23 cellular contexts compared by ENCODE assay signal in genomic region chr7:43666938-43667337, GRCh38.
DNase-seq lines count a peak whose midpoint lies in the region; ATAC-seq, FAIRE-seq and TF ChIP-seq lines count a peak whose summit lies in the region.
"Had no signal": no experiment of that assay in that cellular context is flagged by ENCODE, and none has a peak within 500 bp of the region (broad histone marks: within the 10 kb centered on the region; RNA-seq: fewer than 3 reads in every experiment).

No MANE protein-coding gene starts in this region.

- ATAC-seq in HG02981 (IDR thresholded peaks at IDR 0.05; ENCODE audit: unreplicated experiment) = no peak
- ATAC-seq: activated T-cell treated with anti-CD3 and anti-CD28 coated beads, Interleukin-2, amount 50 U/mL, for 4 hours; natural killer cell treated with Interleukin-12 subunit alpha and Interleukin-12 subunit beta and Interleukin-15 and Interleukin-18, amount 100 ng/mL, for 72 hours; stimulated activated effector memory CD8-positive, alpha-beta T cell treated with anti-CD3 and anti-CD28 coated beads, Interleukin-12 subunit alpha, Interleukin-12 subunit beta, amount 100 ng/mL, for 72 hours had no signal

- DNase-seq in D721Med (ENCODE audit: insufficient read length, low spot score) (no peak), RPMI7951 (ENCODE audit: low read depth) (peak; percentile 41), fibroblast of gingiva (ENCODE audit: low read depth) (peak; percentile 49), mesenchymal stem cell (peak; percentile 32), mesothelial cell of epicardium (ENCODE audit: low spot score in 2 of 2, unreplicated experiment in 2 of 2) (no peak), nucleus accumbens (lab: John Stamatoyannopoulos, UW) (no peak)
- DNase-seq: activated CD4-positive, alpha-beta T cell treated with anti-CD3 and anti-CD28 coated beads for 48 hours; activated T-cell treated with anti-CD3 and anti-CD28 coated beads, Interleukin-2, amount 50 U/mL, for 4 hours; amniotic stem cell; DMS 273 treated with DMSO at 0.1 percent for 48 hours; left ventricle myocardium inferior; midbrain; NCI-H187; NCI-H2171 treated with DMSO at 0.1 percent for 48 hours; NCI-H524; spleen; stimulated activated CD4-positive, alpha-beta T cell treated with anti-CD3 and anti-CD28 coated beads, Interleukin-2, amount 100 ng/mL, for 48 hours had no signal

- H4K8ac ChIP-seq in mesenchymal stem cell (ENCODE audit: low read length) = no peak overlapping the region

- H3K36me3 ChIP-seq in mesenchymal stem cell (ENCODE audit: control insufficient read depth in 1 of 2, insufficient read depth in 2 of 2, low read depth in 1 of 2, low read length in 2 of 2) = no peaks in the 10 kb centered on the region
- H3K36me3 ChIP-seq: SJSA1 had no signal

- H3K9me3 ChIP-seq in mesenchymal stem cell (ENCODE audit: control insufficient read depth, low read length) = peaks cover 4% of the 10 kb centered on the region
- H3K9me3 ChIP-seq: SJSA1 had no signal

- H3K4me3 Mint-ChIP-seq in mesothelial cell of epicardium = no peak overlapping the region
- H3K4me3 Mint-ChIP-seq: activated T-cell treated with anti-CD3 and anti-CD28 coated beads, Interleukin-2, amount 50 U/mL, for 4 hours; natural killer cell treated with Interleukin-12 subunit alpha and Interleukin-12 subunit beta and Interleukin-15 and Interleukin-18, amount 100 ng/mL, for 72 hours; stimulated activated effector memory CD8-positive, alpha-beta T cell treated with anti-CD3 and anti-CD28 coated beads, Interleukin-12 subunit alpha, Interleukin-12 subunit beta, amount 100 ng/mL, for 72 hours had no signal

- H3K23ac ChIP-seq in mesenchymal stem cell (ENCODE audit: low read length in 2 of 2) = no peak overlapping the region

- H3K4me1 Mint-ChIP-seq in mesothelial cell of epicardium = no peaks in the 10 kb centered on the region

- H2BK120ac ChIP-seq in mesenchymal stem cell (ENCODE audit: low read depth, low read length) = no peak overlapping the region

- peaks cover 17% of the 10 kb centered on the region for H3K79me1 ChIP-seq in mesenchymal stem cell (replicated peaks; ENCODE audit: low read length, poor library complexity, severe bottlenecking)

- H3K9me3 Mint-ChIP-seq in mesothelial cell of epicardium = peaks cover 27% of the 10 kb centered on the region
- H3K9me3 Mint-ChIP-seq: natural killer cell treated with Interleukin-12 subunit alpha and Interleukin-12 subunit beta and Interleukin-15 and Interleukin-18, amount 100 ng/mL, for 72 hours; stimulated activated effector memory CD8-positive, alpha-beta T cell treated with anti-CD3 and anti-CD28 coated beads, Interleukin-12 subunit alpha, Interleukin-12 subunit beta, amount 100 ng/mL, for 72 hours had no signal

- H3K14ac ChIP-seq in mesenchymal stem cell (ENCODE audit: low read length in 2 of 2) = no peak overlapping the region

- no peak overlapping the region for H2AFZ ChIP-seq in mesenchymal stem cell (ENCODE audit: low read depth, low read length)

- no peak overlapping the region for H2BK5ac ChIP-seq in mesenchymal stem cell (ENCODE audit: low read depth, low read length, poor library complexity, severe bottlenecking)

- peaks cover 47% of the 10 kb centered on the region for H3K36me3 Mint-ChIP-seq in mesothelial cell of epicardium

- no peaks in the 10 kb centered on the region for H3K27me3 ChIP-seq in mesenchymal stem cell (ENCODE audit: control insufficient read depth in 1 of 2, insufficient read depth in 1 of 2, low read length in 2 of 2)
- H3K27me3 ChIP-seq: SJSA1, spleen had no signal

- H2AK5ac ChIP-seq in mesenchymal stem cell (ENCODE audit: low read length, severe bottlenecking) = no peak overlapping the region

- no peak overlapping the region for H4K91ac ChIP-seq in mesenchymal stem cell (ENCODE audit: low read length)

- peaks cover 6% of the 10 kb centered on the region for H3K4me1 ChIP-seq in mesenchymal stem cell (ENCODE audit: control insufficient read depth, insufficient read depth, low read depth, low read length)
- H3K4me1 ChIP-seq: SJSA1 had no signal

- H3K18ac ChIP-seq in mesenchymal stem cell (ENCODE audit: low read depth in 1 of 2, low read length in 2 of 2) = no peak overlapping the region

- no peak overlapping the region for H3K27ac Mint-ChIP-seq in mesothelial cell of epicardium
- H3K27ac Mint-ChIP-seq: stimulated activated effector memory CD8-positive, alpha-beta T cell treated with anti-CD3 and anti-CD28 coated beads, Interleukin-12 subunit alpha, Interleukin-12 subunit beta, amount 100 ng/mL, for 72 hours had no signal

- TF ChIP-seq CTCF in D721Med (IDR thresholded peaks at IDR 0.05; ENCODE audit: insufficient read depth, missing control alignments) = no peak
- TF ChIP-seq CTCF in mesothelial cell of epicardium (IDR thresholded peaks at IDR 0.05; ENCODE audit: unreplicated experiment) = no peak

- H3K9ac ChIP-seq in mesenchymal stem cell (ENCODE audit: low read length) = peak overlapping the region; percentile 13

- peak; percentile 69 for FAIRE-seq in D721Med (lab: Jason Lieb, UNC)
- FAIRE-seq: frontal cortex, G401.6 had no signal

- no peak overlapping the region for H3K4me3 ChIP-seq in mesenchymal stem cell (ENCODE audit: insufficient read depth in 1 of 2, low read depth in 1 of 2, low read length in 2 of 2)
- H3K4me3 ChIP-seq: left ventricle myocardium inferior, SJSA1, spleen had no signal

- no peak overlapping the region for H2BK12ac ChIP-seq in mesenchymal stem cell (ENCODE audit: low read length in 2 of 2)

- no peak overlapping the region for H3K4ac ChIP-seq in mesenchymal stem cell (ENCODE audit: low read depth in 1 of 2, low read length in 2 of 2)

- no peaks in the 10 kb centered on the region for H3K27me3 Mint-ChIP-seq in mesothelial cell of epicardium (ENCODE audit: low read depth)
- H3K27me3 Mint-ChIP-seq: natural killer cell treated with Interleukin-12 subunit alpha and Interleukin-12 subunit beta and Interleukin-15 and Interleukin-18, amount 100 ng/mL, for 72 hours had no signal

- H3K27ac ChIP-seq in mesenchymal stem cell (ENCODE audit: low read length, poor library complexity, severe bottlenecking) = no peak overlapping the region
- H3K27ac ChIP-seq: left ventricle myocardium inferior, SJSA1, spleen had no signal

- H3K4me2 ChIP-seq in mesenchymal stem cell (ENCODE audit: low read length, poor library complexity, severe bottlenecking) = no peak overlapping the region

- no peak overlapping the region for H2BK15ac ChIP-seq in mesenchymal stem cell (ENCODE audit: low read depth, poor library complexity, severe bottlenecking)

Comparison
In these comparisons a context has a peak if more than half of its experiments do, and no peak if none do; other contexts are left out.
1. DNase-seq: peak in RPMI7951 (single experiment), fibroblast of gingiva (single experiment) and mesenchymal stem cell (single experiment); none in D721Med (single experiment), mesothelial cell of epicardium (0 of 2) and nucleus accumbens (0 of 56).